In genomic region chr19:46993622-46994021, GRCh38 we compare ENCODE assay signal across 9 cellular contexts. TPM values are rescaled to one million over a fixed set of nuclear protein-coding genes. Genes with fewer than 3 reads are reported as not detected.
"Had no signal": no experiment of that assay in that cellular context is flagged by ENCODE, and none has a peak within 500 bp of the region (broad histone marks: within the 10 kb centered on the region; RNA-seq: fewer than 3 reads in every experiment).

No MANE protein-coding gene starts in this region.

- H3K4me3 ChIP-seq: smooth muscle cell, stomach had no signal

- DNase-seq: activated naive CD4-positive, alpha-beta T cell treated with Interleukin-2 at 50 U/mL for 16 hours; activated T-cell treated with anti-CD3 and anti-CD28 coated beads for 4 hours; hypothalamus; kidney glomerular epithelial cell; stomach had no signal

- H3K9me3 Mint-ChIP-seq: neural crest cell had no signal

- H3K9me3 ChIP-seq: stomach had no signal

- H3K4me3 Mint-ChIP-seq: neural crest cell had no signal

- H3K27me3 ChIP-seq: stomach had no signal

RNA-seq across cellular contexts. Expression of gene NPAS1, which starts 26.0 kb away (rescaled TPM):
- total RNA-seq: dermis microvascular lymphatic vessel endothelial cell, lung microvascular endothelial cell had no signal
